In the genomic region with DNA sequence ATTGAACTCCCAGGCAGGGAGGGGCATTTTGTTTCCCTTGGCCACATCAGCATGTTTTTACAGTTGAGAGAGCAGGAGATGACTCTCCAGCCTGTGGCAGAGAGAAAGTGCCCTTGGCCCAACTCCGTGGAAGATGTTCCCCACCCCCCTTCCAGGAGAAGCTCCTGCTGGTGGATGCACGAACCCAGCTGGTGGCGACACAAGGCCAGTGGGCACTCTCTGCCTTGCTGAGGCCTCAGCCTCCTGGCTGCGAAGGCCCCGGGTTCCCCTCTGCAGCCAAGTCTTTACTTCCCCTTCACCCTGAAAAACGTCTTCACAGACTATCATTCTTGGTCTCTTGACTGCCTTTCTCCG, we compare ENCODE assay signal across 1 cellular context.
TF ChIP-seq lines count a peak whose summit lies in the region.

No MANE protein-coding gene starts in this region.

TF ChIP-seq in HepG2, 621 proteins besides CTCF, POLR2A, EP300 and RAD21 (continued from another document):
- TF ChIP-seq TBL1XR1 (IDR thresholded peaks at IDR 0.05; ENCODE audit: borderline replicate concordance, low read length, partially characterized antibody) (no peak), STAG1 (CRISPR knock-in tag; IDR thresholded peaks at IDR 0.05) (no peak), ZNF20 (CRISPR knock-in tag; IDR thresholded peaks at IDR 0.05) (no peak), TMF1 (CRISPR knock-in tag; IDR thresholded peaks at IDR 0.05; ENCODE audit: low read depth) (no peak), ZNF816 (CRISPR knock-in tag; IDR thresholded peaks at IDR 0.05; ENCODE audit: borderline replicate concordance) (0 out of 2 replicates have a peak, but pooled peaks have one; percentile 1), ZNF3 (CRISPR knock-in tag; IDR thresholded peaks at IDR 0.05) (no peak), YEATS2 (CRISPR knock-in tag; IDR thresholded peaks at IDR 0.05; ENCODE audit: borderline replicate concordance) (no peak), SIN3B (IDR thresholded peaks at IDR 0.05; ENCODE audit: low read length) (no peak), ZC3H13 (CRISPR knock-in tag; IDR thresholded peaks at IDR 0.05) (no peak), PAF1 (CRISPR knock-in tag; IDR thresholded peaks at IDR 0.05) (no peak), SSRP1 (CRISPR knock-in tag; IDR thresholded peaks at IDR 0.05) (no peak), RFXAP (CRISPR knock-in tag; IDR thresholded peaks at IDR 0.05; ENCODE audit: borderline replicate concordance) (no peak), GTF2F1 (IDR thresholded peaks at IDR 0.05; ENCODE audit: low read length) (no peak), CEBPG (CRISPR knock-in tag; IDR thresholded peaks at IDR 0.05) (no peak), NR2F2 (IDR thresholded peaks at IDR 0.05; ENCODE audit: borderline replicate concordance, low read depth) (no peak), ZNF205 (CRISPR knock-in tag; IDR thresholded peaks at IDR 0.05) (no peak), MTA3 (CRISPR knock-in tag; IDR thresholded peaks at IDR 0.05) (no peak), SALL1 (CRISPR knock-in tag; IDR thresholded peaks at IDR 0.05) (no peak), KLF12 (CRISPR knock-in tag; IDR thresholded peaks at IDR 0.05; ENCODE audit: borderline replicate concordance) (no peak), HNF4G (IDR thresholded peaks at IDR 0.05; ENCODE audit: borderline replicate concordance, low read depth, low read length) (no peak), HNF4G (CRISPR knock-in tag; IDR thresholded peaks at IDR 0.05; ENCODE audit: borderline replicate concordance, low read depth) (no peak), BATF2 (CRISPR knock-in tag; IDR thresholded peaks at IDR 0.05) (peak; percentile 41; the same call in 1 of the 2 replicates), RARA (CRISPR knock-in tag; IDR thresholded peaks at IDR 0.05) (no peak), ZNF589 (CRISPR knock-in tag; conservative IDR thresholded peaks at IDR 0.05) (no peak; the same call in 1 of the 2 replicates), ZNF562 (CRISPR knock-in tag; IDR thresholded peaks at IDR 0.05; ENCODE audit: borderline replicate concordance) (no peak), FOXO4 (CRISPR knock-in tag; conservative IDR thresholded peaks at IDR 0.05) (no peak), TBX2 (CRISPR knock-in tag; IDR thresholded peaks at IDR 0.05; ENCODE audit: borderline replicate concordance) (no peak), AKAP8 (CRISPR knock-in tag; IDR thresholded peaks at IDR 0.05) (no peak), CHD2 (IDR thresholded peaks at IDR 0.05; ENCODE audit: low read depth, low read length) (no peak), ZNF451 (CRISPR knock-in tag; IDR thresholded peaks at IDR 0.05) (no peak)
- TF ChIP-seq, protein P1, sequence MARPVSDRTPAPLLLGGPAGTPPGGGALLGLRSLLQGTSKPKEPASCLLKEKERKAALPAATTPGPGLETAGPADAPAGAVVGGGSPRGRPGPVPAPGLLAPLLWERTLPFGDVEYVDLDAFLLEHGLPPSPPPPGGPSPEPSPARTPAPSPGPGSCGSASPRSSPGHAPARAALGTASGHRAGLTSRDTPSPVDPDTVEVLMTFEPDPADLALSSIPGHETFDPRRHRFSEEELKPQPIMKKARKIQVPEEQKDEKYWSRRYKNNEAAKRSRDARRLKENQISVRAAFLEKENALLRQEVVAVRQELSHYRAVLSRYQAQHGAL (CRISPR knock-in tag; IDR thresholded peaks at IDR 0.05; ENCODE audit: not compliant biosample characterization), result no peak
- TF ChIP-seq, protein P2, sequence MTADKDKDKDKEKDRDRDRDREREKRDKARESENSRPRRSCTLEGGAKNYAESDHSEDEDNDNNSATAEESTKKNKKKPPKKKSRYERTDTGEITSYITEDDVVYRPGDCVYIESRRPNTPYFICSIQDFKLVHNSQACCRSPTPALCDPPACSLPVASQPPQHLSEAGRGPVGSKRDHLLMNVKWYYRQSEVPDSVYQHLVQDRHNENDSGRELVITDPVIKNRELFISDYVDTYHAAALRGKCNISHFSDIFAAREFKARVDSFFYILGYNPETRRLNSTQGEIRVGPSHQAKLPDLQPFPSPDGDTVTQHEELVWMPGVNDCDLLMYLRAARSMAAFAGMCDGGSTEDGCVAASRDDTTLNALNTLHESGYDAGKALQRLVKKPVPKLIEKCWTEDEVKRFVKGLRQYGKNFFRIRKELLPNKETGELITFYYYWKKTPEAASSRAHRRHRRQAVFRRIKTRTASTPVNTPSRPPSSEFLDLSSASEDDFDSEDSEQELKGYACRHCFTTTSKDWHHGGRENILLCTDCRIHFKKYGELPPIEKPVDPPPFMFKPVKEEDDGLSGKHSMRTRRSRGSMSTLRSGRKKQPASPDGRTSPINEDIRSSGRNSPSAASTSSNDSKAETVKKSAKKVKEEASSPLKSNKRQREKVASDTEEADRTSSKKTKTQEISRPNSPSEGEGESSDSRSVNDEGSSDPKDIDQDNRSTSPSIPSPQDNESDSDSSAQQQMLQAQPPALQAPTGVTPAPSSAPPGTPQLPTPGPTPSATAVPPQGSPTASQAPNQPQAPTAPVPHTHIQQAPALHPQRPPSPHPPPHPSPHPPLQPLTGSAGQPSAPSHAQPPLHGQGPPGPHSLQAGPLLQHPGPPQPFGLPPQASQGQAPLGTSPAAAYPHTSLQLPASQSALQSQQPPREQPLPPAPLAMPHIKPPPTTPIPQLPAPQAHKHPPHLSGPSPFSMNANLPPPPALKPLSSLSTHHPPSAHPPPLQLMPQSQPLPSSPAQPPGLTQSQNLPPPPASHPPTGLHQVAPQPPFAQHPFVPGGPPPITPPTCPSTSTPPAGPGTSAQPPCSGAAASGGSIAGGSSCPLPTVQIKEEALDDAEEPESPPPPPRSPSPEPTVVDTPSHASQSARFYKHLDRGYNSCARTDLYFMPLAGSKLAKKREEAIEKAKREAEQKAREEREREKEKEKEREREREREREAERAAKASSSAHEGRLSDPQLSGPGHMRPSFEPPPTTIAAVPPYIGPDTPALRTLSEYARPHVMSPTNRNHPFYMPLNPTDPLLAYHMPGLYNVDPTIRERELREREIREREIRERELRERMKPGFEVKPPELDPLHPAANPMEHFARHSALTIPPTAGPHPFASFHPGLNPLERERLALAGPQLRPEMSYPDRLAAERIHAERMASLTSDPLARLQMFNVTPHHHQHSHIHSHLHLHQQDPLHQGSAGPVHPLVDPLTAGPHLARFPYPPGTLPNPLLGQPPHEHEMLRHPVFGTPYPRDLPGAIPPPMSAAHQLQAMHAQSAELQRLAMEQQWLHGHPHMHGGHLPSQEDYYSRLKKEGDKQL (CRISPR knock-in tag; IDR thresholded peaks at IDR 0.05; ENCODE audit: low read depth), result no peak
- TF ChIP-seq, protein P3, sequence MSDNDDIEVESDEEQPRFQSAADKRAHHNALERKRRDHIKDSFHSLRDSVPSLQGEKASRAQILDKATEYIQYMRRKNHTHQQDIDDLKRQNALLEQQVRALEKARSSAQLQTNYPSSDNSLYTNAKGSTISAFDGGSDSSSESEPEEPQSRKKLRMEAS (IDR thresholded peaks at IDR 0.05), result peak; percentile 40
- TF ChIP-seq, protein P4, sequence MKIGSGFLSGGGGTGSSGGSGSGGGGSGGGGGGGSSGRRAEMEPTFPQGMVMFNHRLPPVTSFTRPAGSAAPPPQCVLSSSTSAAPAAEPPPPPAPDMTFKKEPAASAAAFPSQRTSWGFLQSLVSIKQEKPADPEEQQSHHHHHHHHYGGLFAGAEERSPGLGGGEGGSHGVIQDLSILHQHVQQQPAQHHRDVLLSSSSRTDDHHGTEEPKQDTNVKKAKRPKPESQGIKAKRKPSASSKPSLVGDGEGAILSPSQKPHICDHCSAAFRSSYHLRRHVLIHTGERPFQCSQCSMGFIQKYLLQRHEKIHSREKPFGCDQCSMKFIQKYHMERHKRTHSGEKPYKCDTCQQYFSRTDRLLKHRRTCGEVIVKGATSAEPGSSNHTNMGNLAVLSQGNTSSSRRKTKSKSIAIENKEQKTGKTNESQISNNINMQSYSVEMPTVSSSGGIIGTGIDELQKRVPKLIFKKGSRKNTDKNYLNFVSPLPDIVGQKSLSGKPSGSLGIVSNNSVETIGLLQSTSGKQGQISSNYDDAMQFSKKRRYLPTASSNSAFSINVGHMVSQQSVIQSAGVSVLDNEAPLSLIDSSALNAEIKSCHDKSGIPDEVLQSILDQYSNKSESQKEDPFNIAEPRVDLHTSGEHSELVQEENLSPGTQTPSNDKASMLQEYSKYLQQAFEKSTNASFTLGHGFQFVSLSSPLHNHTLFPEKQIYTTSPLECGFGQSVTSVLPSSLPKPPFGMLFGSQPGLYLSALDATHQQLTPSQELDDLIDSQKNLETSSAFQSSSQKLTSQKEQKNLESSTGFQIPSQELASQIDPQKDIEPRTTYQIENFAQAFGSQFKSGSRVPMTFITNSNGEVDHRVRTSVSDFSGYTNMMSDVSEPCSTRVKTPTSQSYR (CRISPR knock-in tag; IDR thresholded peaks at IDR 0.05; ENCODE audit: borderline replicate concordance), result no peak
